Comparison of ENCODE assay signal across 8 cellular contexts in the genomic region with DNA sequence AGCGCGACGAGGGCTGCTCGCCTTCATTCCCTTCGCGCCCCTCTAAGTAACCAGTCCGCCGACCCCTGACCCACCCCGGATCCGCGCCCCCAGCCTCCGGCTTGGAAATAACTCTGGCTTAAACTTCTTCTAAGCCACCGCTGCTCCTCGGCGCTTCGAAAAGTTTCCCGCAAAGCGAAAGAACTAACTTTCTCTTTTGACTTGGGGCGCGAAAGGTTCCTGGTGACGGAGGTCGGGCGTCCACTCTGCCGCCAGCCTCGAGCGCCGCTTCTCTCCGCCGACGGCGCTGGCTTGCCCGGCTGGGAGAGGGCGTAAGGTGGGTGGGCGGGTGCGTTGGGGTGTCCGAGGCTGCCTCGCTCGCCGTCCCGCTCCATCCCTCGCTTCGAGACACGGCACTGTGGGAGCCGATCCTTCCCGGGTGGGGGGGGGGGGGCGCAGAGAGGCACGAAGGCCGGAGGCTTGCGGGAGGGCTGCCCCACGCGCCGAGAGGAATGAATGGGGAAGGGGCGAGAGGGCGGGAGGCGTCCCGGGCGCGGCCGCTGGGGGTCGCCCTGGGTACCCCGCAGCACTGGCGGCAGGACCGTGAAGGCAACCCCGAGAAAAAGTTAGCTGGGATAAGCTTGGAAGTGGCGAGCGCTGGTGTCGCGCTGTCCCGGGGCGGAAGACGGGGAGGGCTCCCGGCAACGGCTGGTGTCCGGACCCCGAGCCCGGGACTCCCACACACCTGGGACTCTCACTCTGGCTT. TPM values are rescaled to one million over a fixed set of nuclear protein-coding genes. Genes with fewer than 3 reads are reported as not detected.
A peak's percentile ranks its signal among the peaks of the same experiment; 100 is the strongest.
DNase-seq lines count a peak whose midpoint lies in the region; ATAC-seq and TF ChIP-seq lines count a peak whose summit lies in the region.

No MANE protein-coding gene starts in this region.

- H3K4me1 Mint-ChIP-seq in activated T-cell treated with anti-CD3 and anti-CD28 coated beads, Interleukin-2, amount 50 U/mL, for 72 hours (ENCODE audit: low read depth), result peaks cover 64% of the 10 kb centered on the region
- peaks cover 21 to 39% of the 10 kb centered on the region in 2 donors for H3K4me1 Mint-ChIP-seq in natural killer cell

- H3K9me3 ChIP-seq in testis, result no peaks in the 10 kb centered on the region

- TF ChIP-seq POLR2A in testis (IDR thresholded peaks at IDR 0.05), result no peak

- WGBS in testis, 2 donors, result 1% methylated on average over 51 to 75 of the region's 76 CpGs

- H3K36me3 Mint-ChIP-seq in activated T-cell treated with anti-CD3 and anti-CD28 coated beads, Interleukin-2, amount 50 U/mL, for 72 hours (ENCODE audit: insufficient read depth in 2 of 2), result peaks cover 19 to 26% of the 10 kb centered on the region in 2 donors
- no peaks in the 10 kb centered on the region for H3K36me3 Mint-ChIP-seq in natural killer cell

- H3K4me3 Mint-ChIP-seq in activated T-cell treated with anti-CD3 and anti-CD28 coated beads, Interleukin-2, amount 50 U/mL, for 72 hours, result peak overlapping the region; percentile 95 to 98
- H3K4me3 Mint-ChIP-seq in natural killer cell, result peak overlapping the region; percentile 93

- peaks cover 47% of the 10 kb centered on the region for H3K27me3 Mint-ChIP-seq in activated T-cell treated with anti-CD3 and anti-CD28 coated beads, Interleukin-2, amount 50 U/mL, for 72 hours (ENCODE audit: low read depth)
- H3K27me3 Mint-ChIP-seq in natural killer cell (ENCODE audit: low read depth in 2 of 2), result peaks cover 44 to 51% of the 10 kb centered on the region in 2 donors

- no peaks in the 10 kb centered on the region for H3K9me3 Mint-ChIP-seq in activated T-cell treated with anti-CD3 and anti-CD28 coated beads, Interleukin-2, amount 50 U/mL, for 72 hours
- no peaks in the 10 kb centered on the region for H3K9me3 Mint-ChIP-seq in natural killer cell

- H3K4me1 ChIP-seq in testis, result peaks cover 13% of the 10 kb centered on the region

- H3K27me3 ChIP-seq in testis, result no peaks in the 10 kb centered on the region

- H3K36me3 ChIP-seq in testis (ENCODE audit: low read depth, missing control alignments), result no peaks in the 10 kb centered on the region

- intact Hi-C loops in natural killer cell (cut with micrococcal nuclease), result loop anchor here (1.0 to 2.0 kb wide), 2 partner anchors 42 to 50 kb away; no protein-coding TSS in a partner anchor
- intact Hi-C loops in testis (cut with DNase I; ENCODE audit: low total_unique reads), result no loop called here

- DNase-seq in NCI-H1417 (lab: John Stamatoyannopoulos, UW), result peak; percentile 11 to 84 (median 80)
- no peak for DNase-seq in NCI-H1417 treated with DMSO at 0.1 percent for 48 hours (lab: John Stamatoyannopoulos, UW)
- peak; percentile 27 for DNase-seq in NCI-H774 (lab: John Stamatoyannopoulos, UW)
- DNase-seq in activated T-cell treated with anti-CD3 and anti-CD28 coated beads, Interleukin-2, amount 50 U/mL, for 72 hours, result peak; percentile 60 to 64
- DNase-seq in fibroblast of mammary gland (ENCODE audit: low read depth), result peak; percentile 29
- DNase-seq in natural killer cell, result peak; percentile 58
- DNase-seq in testis, result peak; percentile 55

- H3K27ac ChIP-seq in testis, result peak overlapping the region; percentile 71 to 90

- ATAC-seq in HG02852 (IDR thresholded peaks at IDR 0.05; ENCODE audit: unreplicated experiment), result peak; percentile 20
- peak; percentile 16 to 20 for ATAC-seq in activated T-cell treated with anti-CD3 and anti-CD28 coated beads, Interleukin-2, amount 50 U/mL, for 72 hours (replicated peaks in 1 of 2)
- peak; percentile 27 to 50 (median 39) for ATAC-seq in natural killer cell

- H3K4me3 ChIP-seq in fibroblast of mammary gland (ENCODE audit: control insufficient read depth, low read depth, low read length) (peak overlapping the region; percentile 70), testis (peak overlapping the region; percentile 56 to 65)

- peak; percentile 28 for TF ChIP-seq CTCF in fibroblast of mammary gland (conservative IDR thresholded peaks at IDR 0.05; ENCODE audit: control insufficient read depth, insufficient read depth, low read depth, low read length)
- no peak for TF ChIP-seq CTCF in natural killer cell (IDR thresholded peaks at IDR 0.05)
- peak in 2 of 3 experiments; percentile 21 to 47 for TF ChIP-seq CTCF in testis (IDR thresholded peaks at IDR 0.05)

- H3K27ac Mint-ChIP-seq in activated T-cell treated with anti-CD3 and anti-CD28 coated beads, Interleukin-2, amount 50 U/mL, for 72 hours, result peak overlapping the region; percentile 93
- H3K27ac Mint-ChIP-seq in natural killer cell, result peak overlapping the region; percentile 84 to 96

RNA-seq across cellular contexts. Expression of a gene that starts 0.6 kb away (rescaled TPM):
- 100 to 1,000 TPM in 1 of 2 donors, 10 to 100 TPM in 1; 96.3 to 107 TPM for total RNA-seq in activated T-cell treated with anti-CD3 and anti-CD28 coated beads, Interleukin-2, amount 50 U/mL, for 72 hours
- total RNA-seq in natural killer cell (100 to 1,000 TPM in 1 of 3 donors, 10 to 100 TPM in 2; 62.2 to 135 (median 78.5) TPM), testis (1 to 10 TPM; 3.2 to 4.6 TPM)
- 9.0 TPM for polyA plus RNA-seq in testis (ENCODE audit: insufficient read depth, low read depth, low replicate concordance)

Comparison
In these comparisons a context has a peak if more than half of its experiments do, and no peak if none do; other contexts are left out.
1. RNA of a gene that starts 0.6 kb away (total RNA-seq): 96.3 to 107 TPM in activated T-cell treated with anti-CD3 and anti-CD28 coated beads, Interleukin-2, amount 50 U/mL, for 72 hours and 62.2 to 135 TPM in natural killer cell; 3.2 to 4.6 TPM in testis; every median in the first group is over 10 times any median in the second.
2. Peak in every context shown above with its lines, with median percentiles within 50 percentile points of each other: ATAC-seq.